29 cellular contexts compared by ENCODE assay signal in the genomic region with DNA sequence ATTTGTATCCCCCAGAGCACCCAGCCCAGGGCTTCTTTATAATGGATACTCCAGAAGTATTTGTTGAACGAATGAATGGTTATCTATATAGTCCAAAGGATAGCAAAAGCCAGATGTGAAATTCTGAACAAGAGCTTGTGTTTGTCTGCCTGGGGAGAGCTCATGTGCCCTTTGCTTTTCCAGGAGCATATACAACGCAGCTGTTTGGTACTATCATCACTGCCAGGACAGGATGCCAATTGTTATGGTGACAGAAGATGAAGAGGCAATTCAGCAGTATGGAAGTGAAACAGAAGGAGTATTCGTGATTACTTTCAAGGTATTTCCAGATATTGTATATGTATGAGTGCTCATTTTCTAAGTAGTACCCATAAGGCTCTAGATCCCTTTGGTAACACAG. TPM values are rescaled to one million over a fixed set of nuclear protein-coding genes. Genes with fewer than 3 reads are reported as not detected.
"Had no signal": no experiment of that assay in that cellular context is flagged by ENCODE, and none has a peak within 500 bp of the region (broad histone marks: within the 10 kb centered on the region; RNA-seq: fewer than 3 reads in every experiment).

No MANE protein-coding gene starts in this region.

- DNase-seq: activated CD4-positive, alpha-beta T cell treated with anti-CD3 and anti-CD28 coated beads, Interleukin-2, amount 10 ng/mL, durations not matched to agents 24 days and 14 days; activated CD4-positive, alpha-beta T cell treated with anti-CD3 and anti-CD28 coated beads, Interleukin-2, amount 50 U/mL, for 48 hours; activated CD8-positive, alpha-beta T cell treated with anti-CD3 and anti-CD28 coated beads, Interleukin-2, amount 10 ng/mL, durations not matched to agents 7 days and 5 days; activated effector memory CD4-positive, alpha-beta T cell treated with anti-CD3 and anti-CD28 coated beads, Interleukin-2, amount 50 U/mL, for 16 hours; activated naive CD4-positive, alpha-beta T cell; activated T-cell treated with anti-CD3 and anti-CD28 coated beads, Interleukin-2, amount 50 U/mL, for 4 hours; adrenal gland; body of pancreas; IMR-90; Karpas-422; KBM-7; NCI-H1048; NCI-H1105 treated with DMSO at 0.1 percent for 48 hours; NCI-H1436; NCI-H1694 treated with DMSO at 0.1 percent for 48 hours; NCI-H2081 treated with DMSO at 0.1 percent for 48 hours; NCI-H226; NCI-H446 treated with DMSO at 0.1 percent for 48 hours; NCI-H524; NCI-H69; OCI-M1; Right ventricle myocardium superior; T1000; WERI-Rb-1 had no signal

- FAIRE-seq: astrocyte had no signal

- H3K27me3 Mint-ChIP-seq: activated CD4-positive, alpha-beta T cell treated with anti-CD3 and anti-CD28 coated beads, Interleukin-2, amount 10 ng/mL, durations not matched to agents 24 days and 14 days had no signal

- H3K4me3 ChIP-seq: adrenal gland, body of pancreas, breast epithelium, SK-N-MC had no signal

- H3K27me3 ChIP-seq: adrenal gland, body of pancreas, breast epithelium had no signal

- H3K9me3 Mint-ChIP-seq: activated CD4-positive, alpha-beta T cell treated with anti-CD3 and anti-CD28 coated beads, Interleukin-2, amount 10 ng/mL, durations not matched to agents 24 days and 14 days; activated naive CD4-positive, alpha-beta T cell treated with anti-CD3 and anti-CD28 coated beads, Interleukin-2, amount 50 U/mL, for 72 hours; activated T-cell treated with anti-CD3 and anti-CD28 coated beads, Interleukin-2, amount 50 U/mL, for 4 hours had no signal

- H3K27ac ChIP-seq: adrenal gland, body of pancreas, breast epithelium, SK-N-MC, WERI-Rb-1 had no signal

- H3K9me3 ChIP-seq: adrenal gland, body of pancreas, breast epithelium had no signal

- ATAC-seq: activated CD8-positive, alpha-beta T cell treated with anti-CD3 and anti-CD28 coated beads, Interleukin-2, amount 10 ng/mL, durations not matched to agents 7 days and 5 days; activated naive CD4-positive, alpha-beta T cell treated with anti-CD3 and anti-CD28 coated beads, Interleukin-2, amount 50 U/mL, for 72 hours; activated T-cell treated with anti-CD3 and anti-CD28 coated beads, Interleukin-2, amount 50 U/mL, for 4 hours; body of pancreas had no signal

- H3K4me3 Mint-ChIP-seq: activated CD4-positive, alpha-beta T cell treated with anti-CD3 and anti-CD28 coated beads, Interleukin-2, amount 10 ng/mL, durations not matched to agents 24 days and 14 days; activated CD8-positive, alpha-beta T cell treated with anti-CD3 and anti-CD28 coated beads, Interleukin-2, amount 10 ng/mL, durations not matched to agents 7 days and 5 days; activated T-cell treated with anti-CD3 and anti-CD28 coated beads, Interleukin-2, amount 50 U/mL, for 4 hours had no signal

- H3K27ac Mint-ChIP-seq: activated CD4-positive, alpha-beta T cell treated with anti-CD3 and anti-CD28 coated beads, Interleukin-2, amount 10 ng/mL, durations not matched to agents 24 days and 14 days; activated CD8-positive, alpha-beta T cell treated with anti-CD3 and anti-CD28 coated beads, Interleukin-2, amount 10 ng/mL, durations not matched to agents 7 days and 5 days; activated naive CD4-positive, alpha-beta T cell treated with anti-CD3 and anti-CD28 coated beads, Interleukin-2, amount 50 U/mL, for 72 hours had no signal

- H3K4me1 ChIP-seq: body of pancreas, breast epithelium had no signal

RNA-seq across cellular contexts. Expression of a gene that starts 55.0 kb away (rescaled TPM):
- total RNA-seq: activated CD4-positive, alpha-beta T cell treated with anti-CD3 and anti-CD28 coated beads, Interleukin-2, amount 10 ng/mL, durations not matched to agents 24 days and 14 days; activated CD8-positive, alpha-beta T cell treated with anti-CD3 and anti-CD28 coated beads, Interleukin-2, amount 10 ng/mL, durations not matched to agents 7 days and 5 days; activated naive CD4-positive, alpha-beta T cell treated with anti-CD3 and anti-CD28 coated beads, Interleukin-2, amount 50 U/mL, for 72 hours; activated T-cell treated with anti-CD3 and anti-CD28 coated beads, Interleukin-2, amount 50 U/mL, for 4 hours; body of pancreas; breast epithelium; cardiac septum; IMR-90; Right ventricle myocardium superior had no signal
- polyA plus RNA-seq: IMR-90 had no signal
